In the genomic region with DNA sequence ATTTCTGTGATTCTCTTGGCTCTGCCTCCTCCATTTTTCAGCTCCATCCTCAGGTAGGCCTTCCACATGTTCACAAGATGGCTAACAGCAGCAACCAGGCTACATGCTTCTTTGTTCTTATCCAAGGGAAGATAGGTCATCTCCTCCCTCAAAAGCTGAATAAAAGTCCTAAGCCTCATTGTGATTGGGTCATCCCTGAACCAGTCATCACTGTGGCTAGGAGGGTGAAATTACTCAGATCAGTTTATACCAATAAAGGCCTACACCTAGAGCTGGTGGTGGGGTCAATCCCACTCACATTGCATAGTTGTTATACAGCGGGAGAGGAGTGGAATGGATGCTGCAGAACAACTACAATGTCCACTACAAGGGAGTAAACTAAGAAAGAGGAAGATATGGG, we compare ENCODE assay signal across 7 cellular contexts. TPM values are rescaled to one million over a fixed set of nuclear protein-coding genes. Genes with fewer than 3 reads are reported as not detected.
A peak's percentile ranks its signal among the peaks of the same experiment; 100 is the strongest.
DNase-seq lines count a peak whose midpoint lies in the region; ATAC-seq, FAIRE-seq and TF ChIP-seq lines count a peak whose summit lies in the region.
"Not testable (repeated sequence)": the region's sequence is repeated elsewhere in the genome, so short reads cannot be mapped to it uniquely, and the experiment has no call there.
"Had no signal": no experiment of that assay in that cellular context is flagged by ENCODE, and none has a peak within 500 bp of the region (broad histone marks: within the 10 kb centered on the region; RNA-seq: fewer than 3 reads in every experiment).

No MANE protein-coding gene starts in this region.

- not testable (repeated sequence) for H3K9me3 ChIP-seq in astrocyte (ENCODE audit: insufficient read depth, low read depth, low read length); keratinocyte (ENCODE audit: control insufficient read depth, low read depth, low read length)

- not testable (repeated sequence) for H3K4me1 ChIP-seq in astrocyte (ENCODE audit: insufficient read depth, low read length); keratinocyte (ENCODE audit: control insufficient read depth, extremely low read depth, insufficient read depth, low read length)

- H3K27me3 ChIP-seq in astrocyte (ENCODE audit: insufficient read depth, low read length); keratinocyte (ENCODE audit: control insufficient read depth, extremely low read depth, insufficient read depth, low read length): not testable (repeated sequence)

- not testable (repeated sequence) for H2AFZ ChIP-seq in astrocyte (ENCODE audit: low read depth, low read length); keratinocyte (ENCODE audit: control insufficient read depth, low read length)

- not testable (repeated sequence) for H3K4me3 Mint-ChIP-seq in activated T-helper 17 cell treated with anti-CD3 and anti-CD28 coated beads, Interleukin-2, amount 50 U/mL, for 72 hours; astrocyte (ENCODE audit: unreplicated experiment)

- H3K9ac ChIP-seq in astrocyte (ENCODE audit: low read length); keratinocyte (ENCODE audit: control insufficient read depth, extremely low read depth, insufficient read depth, low read length): not testable (repeated sequence)

- not testable (repeated sequence) for H3K36me3 Mint-ChIP-seq in activated T-helper 17 cell treated with anti-CD3 and anti-CD28 coated beads, Interleukin-2, amount 50 U/mL, for 72 hours (ENCODE audit: low read depth); astrocyte (ENCODE audit: low read depth, unreplicated experiment)

- not testable (repeated sequence) for TF ChIP-seq CTCF in astrocyte (IDR thresholded peaks at IDR 0.05; ENCODE audit: insufficient read depth, low read depth, low read length); keratinocyte (optimal IDR thresholded peaks at IDR 0.05 in 1 of 3, IDR thresholded peaks at IDR 0.05 in 1 of 3, conservative IDR thresholded peaks at IDR 0.05 in 1 of 3; ENCODE audit: extremely low read depth in 1 of 3, insufficient read depth in 2 of 3, low read length in 3 of 3)

- not testable (repeated sequence) for TF ChIP-seq POLR2A in GM12891 (IDR thresholded peaks at IDR 0.05; ENCODE audit: low read depth, low read length)

- dilution Hi-C loops in keratinocyte (cut with MboI; ENCODE audit: extremely low pct_ligation_motif_present, low sequenced_read_pairs) = not testable (repeated sequence)

- not testable (repeated sequence) for H3K4me3 ChIP-seq in astrocyte (ENCODE audit: insufficient read depth, low read depth, low read length); keratinocyte (ENCODE audit: control insufficient read depth in 2 of 3, extremely low read depth in 1 of 3, insufficient read depth in 2 of 3, low read depth in 1 of 3, low read length in 3 of 3)

- not testable (repeated sequence) for DNase-seq in GM12891 (ENCODE audit: insufficient read length, low spot score); GM19239 (ENCODE audit: insufficient read length, low spot score); astrocyte (ENCODE audit: low read depth); keratinocyte (ENCODE audit: low read depth, low spot score); stimulated activated naive CD8-positive, alpha-beta T cell treated with anti-CD3 and anti-CD28 coated beads, Interleukin-15, Interleukin-2, amounts not matched to agents 100 U/mL and 50 U/mL, for 24 hours

- not testable (repeated sequence) for H3K9me1 ChIP-seq in keratinocyte (ENCODE audit: control insufficient read depth, extremely low read depth, insufficient read depth, low read length)

- H4K20me1 ChIP-seq in astrocyte (ENCODE audit: insufficient read depth, low read length); keratinocyte (ENCODE audit: control insufficient read depth, extremely low read depth, insufficient read depth, low read length): not testable (repeated sequence)

- not testable (repeated sequence) for H3K27me3 Mint-ChIP-seq in activated T-helper 17 cell treated with anti-CD3 and anti-CD28 coated beads, Interleukin-2, amount 50 U/mL, for 72 hours; astrocyte (ENCODE audit: low read depth, unreplicated experiment)

- not testable (repeated sequence) for H3K36me3 ChIP-seq in astrocyte (ENCODE audit: insufficient read depth, low read length); keratinocyte (ENCODE audit: control insufficient read depth in 2 of 2, extremely low read depth in 1 of 2, insufficient read depth in 2 of 2, low read length in 2 of 2)

- not testable (repeated sequence) for H3K9me3 Mint-ChIP-seq in activated T-helper 17 cell treated with anti-CD3 and anti-CD28 coated beads, Interleukin-2, amount 50 U/mL, for 72 hours; astrocyte (ENCODE audit: unreplicated experiment)

- H3K79me2 ChIP-seq in astrocyte (ENCODE audit: insufficient read depth, low read length); keratinocyte (ENCODE audit: control insufficient read depth, insufficient read depth, low read length): not testable (repeated sequence)

- not testable (repeated sequence) for H3K4me2 ChIP-seq in astrocyte (ENCODE audit: low read length); keratinocyte (ENCODE audit: control insufficient read depth, extremely low read depth, insufficient read depth, low read depth, low read length)

- peak; percentile 61 for ATAC-seq in activated T-helper 17 cell treated with anti-CD3 and anti-CD28 coated beads, Interleukin-2, amount 50 U/mL, for 72 hours (replicated peaks)
- ATAC-seq in stimulated activated naive CD8-positive, alpha-beta T cell treated with anti-CD3 and anti-CD28 coated beads, Interleukin-15, Interleukin-2, amounts not matched to agents 100 U/mL and 50 U/mL, for 24 hours = peak; percentile 32

- H3K27ac Mint-ChIP-seq in activated T-helper 17 cell treated with anti-CD3 and anti-CD28 coated beads, Interleukin-2, amount 50 U/mL, for 72 hours; astrocyte (ENCODE audit: unreplicated experiment): not testable (repeated sequence)

- H3K4me1 Mint-ChIP-seq in activated T-helper 17 cell treated with anti-CD3 and anti-CD28 coated beads, Interleukin-2, amount 50 U/mL, for 72 hours; astrocyte (ENCODE audit: low read depth, unreplicated experiment): not testable (repeated sequence)

- H3K27ac ChIP-seq in astrocyte (ENCODE audit: low read depth, low read length); keratinocyte (ENCODE audit: control insufficient read depth, insufficient read depth, low read length): not testable (repeated sequence)

- FAIRE-seq in GM12891 (lab: Jason Lieb, UNC) (peak; percentile 41), GM19239 (lab: Jason Lieb, UNC) (peak; percentile 74), astrocyte (lab: Jason Lieb, UNC) (peak; percentile 99), keratinocyte (lab: Jason Lieb, UNC) (peak; percentile 51)

RNA-seq across cellular contexts. Expression of a gene that starts 56.0 kb away (rescaled TPM):
- polyA plus RNA-seq in GM12891 (2012; ENCODE audit: low read depth, missing spikeins) = 28.5 TPM
- 100 to 1,000 TPM in 1 of 2 donors, 10 to 100 TPM in 1; 77.6 to 124 TPM for total RNA-seq in activated T-helper 17 cell treated with anti-CD3 and anti-CD28 coated beads, Interleukin-2, amount 50 U/mL, for 72 hours
- total RNA-seq in astrocyte = 31.9 and 33.3 TPM in 2 replicates
- polyA plus RNA-seq in keratinocyte = 13.7 to 38.9 TPM (median 24.2 TPM) in 3 replicates
- 89.1 TPM for polyA plus RNA-seq in keratinocyte (2011; ENCODE audit: low read depth)
- polyA plus RNA-seq in keratinocyte (2011; cell fraction: cytosol; rRNA removed) = 11.1 and 12.4 TPM in 2 replicates
- 47.5 and 58.6 TPM in 2 replicates for polyA plus RNA-seq in keratinocyte (2011; cell fraction: nucleus; rRNA removed)
- 11.1 and 43.1 TPM in 2 replicates for polyA plus RNA-seq in keratinocyte (2012; ENCODE audit: low replicate concordance)
- 17.6 to 67.4 TPM (median 23.7 TPM) in 3 replicates for polyA minus RNA-seq in keratinocyte
- 24.6 TPM for polyA minus RNA-seq in keratinocyte (2011; cell fraction: cytosol; rRNA and poly(A)+ RNA removed)
- 29.5 and 64.7 TPM in 2 replicates for polyA minus RNA-seq in keratinocyte (2011; cell fraction: nucleus; rRNA and poly(A)+ RNA removed)

RNA-seq across cellular contexts. Expression of a gene that starts 56.2 kb away (rescaled TPM):
- polyA plus RNA-seq in GM12891 (2012; ENCODE audit: low read depth, missing spikeins) = 0.50 TPM
- total RNA-seq in activated T-helper 17 cell treated with anti-CD3 and anti-CD28 coated beads, Interleukin-2, amount 50 U/mL, for 72 hours = under 1 TPM; 0.71 to 0.74 TPM
- total RNA-seq in astrocyte = 0.34 and 0.46 TPM in 2 replicates
- polyA plus RNA-seq in keratinocyte = 0.25 to 0.42 TPM (median 0.36 TPM) in 3 replicates
- polyA plus RNA-seq in keratinocyte (2011; ENCODE audit: low read depth) = 0.89 TPM
- polyA plus RNA-seq in keratinocyte (2011; cell fraction: cytosol; rRNA removed) = 0.07 and 0.43 TPM in 2 replicates
- polyA plus RNA-seq in keratinocyte (2011; cell fraction: nucleus; rRNA removed) = 0.37 and 0.45 TPM in 2 replicates
- polyA plus RNA-seq in keratinocyte (2012; ENCODE audit: low replicate concordance) = 0.21 and 0.45 TPM in 2 replicates
- polyA minus RNA-seq in keratinocyte = 0.32 to 0.76 TPM in 2 of 3 replicates, not detected in the other
- not detected for polyA minus RNA-seq in keratinocyte (2011; cell fraction: cytosol; rRNA and poly(A)+ RNA removed)
- not detected in 2 replicates for polyA minus RNA-seq in keratinocyte (2011; cell fraction: nucleus; rRNA and poly(A)+ RNA removed)
- polyA plus RNA-seq: BJ had no signal
